22 cellular contexts compared by ENCODE assay signal in the genomic region with DNA sequence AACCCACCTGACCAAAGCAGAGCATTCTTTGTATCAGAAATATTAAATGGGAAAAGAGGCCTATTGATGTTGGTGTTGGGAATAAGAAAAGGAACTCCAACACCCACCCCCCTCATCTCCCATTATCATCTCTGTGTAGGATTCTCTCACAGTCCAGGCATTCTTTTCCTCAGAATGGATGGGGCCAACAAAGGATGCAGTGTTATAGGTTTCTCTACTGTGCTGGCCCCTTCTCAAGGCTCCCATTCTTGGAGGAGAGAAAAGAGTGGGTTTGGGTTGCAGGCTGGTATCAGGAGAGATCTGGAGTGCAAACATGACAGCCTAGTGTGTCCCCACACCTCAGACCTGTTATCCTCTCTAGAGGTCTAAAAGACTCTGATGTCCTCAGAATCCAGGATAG. TPM values are rescaled to one million over a fixed set of nuclear protein-coding genes. Genes with fewer than 3 reads are reported as not detected.
"Had no signal": no experiment of that assay in that cellular context is flagged by ENCODE, and none has a peak within 500 bp of the region (broad histone marks: within the 10 kb centered on the region; RNA-seq: fewer than 3 reads in every experiment).

No MANE protein-coding gene starts in this region.

- H3K4me1 ChIP-seq: heart left ventricle, left lung, right lobe of liver, SJSA1, upper lobe of left lung had no signal

- H3K36me3 ChIP-seq: cardiac muscle cell, heart left ventricle, left lung, right lobe of liver, SJSA1, stomach, thoracic aorta, upper lobe of left lung had no signal

- H3K4me3 ChIP-seq: body of pancreas, cardiac muscle cell, heart left ventricle, left lung, lung, right lobe of liver, SJSA1, stomach, thoracic aorta, upper lobe of left lung had no signal

- H3K27me3 ChIP-seq: body of pancreas, cardiac muscle cell, left lung, right lobe of liver, stomach, upper lobe of left lung had no signal

- DNase-seq: activated CD4-positive, alpha-beta memory T cell treated with anti-CD3 and anti-CD28 coated beads, Interleukin-2, amount 10 ng/mL, durations not matched to agents 7 days and 5 days; activated CD4-positive, alpha-beta T cell treated with anti-CD3 and anti-CD28 coated beads, Interleukin-2, amount 10 ng/mL, durations not matched to agents 24 days and 14 days; activated effector memory CD4-positive, alpha-beta T cell treated with Interleukin-2 at 50 U/mL for 16 hours; activated naive CD4-positive, alpha-beta T cell treated with anti-CD3 and anti-CD28 coated beads, Interleukin-2, amount 10 ng/mL, durations not matched to agents 7 days and 5 days; activated T-cell treated with anti-CD3 and anti-CD28 coated beads, Interleukin-2, amount 50 U/mL, for 72 hours; body of pancreas; effector memory CD8-positive, alpha-beta T cell; heart left ventricle; left lung; natural killer cell; right lobe of liver; small intestine; stomach; T-helper 17 cell; upper lobe of left lung had no signal

- H3K27ac ChIP-seq: body of pancreas, cardiac muscle cell, heart left ventricle, left lung, right lobe of liver, SJSA1, stomach, thoracic aorta, upper lobe of left lung had no signal

- H3K9me3 ChIP-seq: body of pancreas, heart left ventricle, left lung, right lobe of liver, SJSA1, stomach, thoracic aorta, upper lobe of left lung had no signal

RNA-seq across cellular contexts. Expression of a gene that starts 59.6 kb away (rescaled TPM):
- total RNA-seq: activated CD4-positive, alpha-beta T cell treated with anti-CD3 and anti-CD28 coated beads, Interleukin-2, amount 10 ng/mL, durations not matched to agents 24 days and 14 days; chondrocyte; dermis microvascular lymphatic vessel endothelial cell; osteocyte; SJSA1 had no signal
